ENCODE assay signal across 21 cellular contexts in genomic region chr11:66368484-66368883, GRCh38. TPM values are rescaled to one million over a fixed set of nuclear protein-coding genes. Genes with fewer than 3 reads are reported as not detected.
DNase-seq lines count a peak whose midpoint lies in the region; ATAC-seq and TF ChIP-seq lines count a peak whose summit lies in the region.
"Had no signal": no experiment of that assay in that cellular context is flagged by ENCODE, and none has a peak within 500 bp of the region (broad histone marks: within the 10 kb centered on the region; RNA-seq: fewer than 3 reads in every experiment).

No MANE protein-coding gene starts in this region.

- peaks cover 21% of the 10 kb centered on the region for H3K36me3 Mint-ChIP-seq in stimulated activated effector memory CD8-positive, alpha-beta T cell treated with anti-CD3 and anti-CD28 coated beads, Interleukin-12 subunit alpha, Interleukin-12 subunit beta, amount 100 ng/mL, for 72 hours
- H3K36me3 Mint-ChIP-seq: activated CD8-positive, alpha-beta memory T cell treated with anti-CD3 and anti-CD28 coated beads, Interleukin-2, amount 10 ng/mL, durations not matched to agents 7 days and 5 days had no signal

- H3K79me2 ChIP-seq in HCT116 (ENCODE audit: insufficient read depth, low read length) (peaks cover 40% of the 10 kb centered on the region), hepatocyte (peaks cover 4% of the 10 kb centered on the region)

- H3K27ac ChIP-seq in HCT116 (ENCODE audit: low read depth, low read length) (peak overlapping the region; percentile 24; the same call in 1 of the 2 replicates), hepatocyte (no peak overlapping the region)
- H3K27ac ChIP-seq: left lung, testis had no signal

- TF ChIP-seq RAD21 in HCT116 (IDR thresholded peaks at IDR 0.05; ENCODE audit: low read depth) = no peak

- H3K27ac Mint-ChIP-seq in stimulated activated effector memory CD8-positive, alpha-beta T cell treated with anti-CD3 and anti-CD28 coated beads, Interleukin-12 subunit alpha, Interleukin-12 subunit beta, amount 100 ng/mL, for 72 hours = peak overlapping the region; percentile 60
- H3K27ac Mint-ChIP-seq: activated CD8-positive, alpha-beta memory T cell treated with anti-CD3 and anti-CD28 coated beads, Interleukin-2, amount 10 ng/mL, durations not matched to agents 7 days and 5 days; activated naive CD8-positive, alpha-beta T cell treated with anti-CD3 and anti-CD28 coated beads for 36 hours had no signal

- H3K27me3 ChIP-seq in HCT116 (ENCODE audit: insufficient read depth, low read length) (no peaks in the 10 kb centered on the region), hepatocyte (no peaks in the 10 kb centered on the region)
- H3K27me3 ChIP-seq: testis had no signal

- H3K36me3 ChIP-seq in HCT116 (ENCODE audit: control insufficient read depth in 1 of 2, insufficient read depth in 2 of 2, low read length in 2 of 2) (peaks cover 30 to 48% of the 10 kb centered on the region in 2 experiments), hepatocyte (replicated peaks; ENCODE audit: insufficient read depth, low read depth) (no peaks in the 10 kb centered on the region)

- RAD21 ChIA-PET in HCT116 (lab: Charles Lee; ENCODE audit: low non-redundant PET in 1 of 2, low total read pairs in 2 of 2, uncharacterized antibody in 2 of 2, unreplicated experiment in 2 of 2) = no interaction called here

- TF ChIP-seq CTCF in HCT116 (IDR thresholded peaks at IDR 0.05 in 2 of 3, conservative IDR thresholded peaks at IDR 0.05 in 1 of 3; ENCODE audit: borderline replicate concordance in 1 of 3, insufficient read depth in 1 of 3, low read depth in 2 of 3, low read length in 2 of 3) (no peak), hepatocyte (IDR thresholded peaks at IDR 0.05; ENCODE audit: poor library complexity) (no peak)

- no peak for ATAC-seq in HCT116
- ATAC-seq in stimulated activated effector memory CD8-positive, alpha-beta T cell treated with anti-CD3 and anti-CD28 coated beads, Interleukin-12 subunit alpha, Interleukin-12 subunit beta, amount 100 ng/mL, for 72 hours = no peak
- ATAC-seq in GM21576 (IDR thresholded peaks at IDR 0.05; ENCODE audit: unreplicated experiment) = no peak
- ATAC-seq: activated CD8-positive, alpha-beta memory T cell treated with anti-CD3 and anti-CD28 coated beads, Interleukin-2, amount 10 ng/mL, durations not matched to agents 7 days and 5 days; left lung; stimulated activated naive B cell treated with anti-CD40 and anti-IgM and Interleukin-4, amounts not matched to agents 10 μg/mL and 1 μg/mL and 100 μg/mL, for 72 hours had no signal

- intact Hi-C loops in HCT116 (cut with micrococcal nuclease) = no loop called here

- H3K4me1 ChIP-seq in HCT116 (ENCODE audit: control insufficient read depth in 1 of 2, insufficient read depth in 2 of 2, low read length in 2 of 2) (peaks cover 15 to 31% of the 10 kb centered on the region in 2 experiments), hepatocyte (ENCODE audit: insufficient read depth) (peaks cover 16% of the 10 kb centered on the region)

- H3K4me3 Mint-ChIP-seq in stimulated activated effector memory CD8-positive, alpha-beta T cell treated with anti-CD3 and anti-CD28 coated beads, Interleukin-12 subunit alpha, Interleukin-12 subunit beta, amount 100 ng/mL, for 72 hours = no peak overlapping the region
- H3K4me3 Mint-ChIP-seq: activated CD8-positive, alpha-beta memory T cell treated with anti-CD3 and anti-CD28 coated beads, Interleukin-2, amount 10 ng/mL, durations not matched to agents 7 days and 5 days; activated naive CD8-positive, alpha-beta T cell treated with anti-CD3 and anti-CD28 coated beads for 36 hours; stimulated activated naive B cell treated with anti-CD40 and anti-IgM and Interleukin-4, amounts not matched to agents 10 μg/mL and 1 μg/mL and 100 μg/mL, for 72 hours had no signal

- 97% methylated on average over 5 of the region's 6 CpGs for WGBS in hepatocyte (ENCODE audit: low lambda C conversion rate, missing lambda C conversion rate)

- no peaks in the 10 kb centered on the region for H3K9me3 Mint-ChIP-seq in stimulated activated effector memory CD8-positive, alpha-beta T cell treated with anti-CD3 and anti-CD28 coated beads, Interleukin-12 subunit alpha, Interleukin-12 subunit beta, amount 100 ng/mL, for 72 hours
- H3K9me3 Mint-ChIP-seq: activated naive CD8-positive, alpha-beta T cell treated with anti-CD3 and anti-CD28 coated beads for 36 hours; stimulated activated naive B cell treated with anti-CD40 and anti-IgM and Interleukin-4, amounts not matched to agents 10 μg/mL and 1 μg/mL and 100 μg/mL, for 72 hours had no signal

- no peak overlapping the region for H3K9ac ChIP-seq in HCT116 (ENCODE audit: low read length)

- H3K9me3 ChIP-seq in HCT116 (ENCODE audit: control insufficient read depth in 1 of 2, insufficient read depth in 1 of 2, low read depth in 1 of 2, low read length in 2 of 2) = no peaks in the 10 kb centered on the region
- no peaks in the 10 kb centered on the region for H3K9me3 ChIP-seq in hepatocyte (ENCODE audit: low read depth)
- H3K9me3 ChIP-seq: left lung, testis had no signal

- POLR2A ChIA-PET in HCT116 (lab: Charles Lee) = no interaction called here

- no TSS peak for BruUV-seq in HCT116 (replicated peaks; lab: Mats Ljungman, UMichigan)

- H4K20me1 ChIP-seq in HCT116 (ENCODE audit: insufficient read depth) = no peaks in the 10 kb centered on the region
- no peaks in the 10 kb centered on the region for H4K20me1 ChIP-seq in hepatocyte (ENCODE audit: insufficient read depth, poor library complexity, severe bottlenecking)

- H3K9me2 ChIP-seq in HCT116 (ENCODE audit: insufficient read depth) (no peaks in the 10 kb centered on the region), hepatocyte (replicated peaks; ENCODE audit: insufficient read depth) (no peaks in the 10 kb centered on the region)

- CTCF ChIA-PET in HCT116 (lab: Charles Lee) = no interaction called here

- no peak overlapping the region for H3K4me2 ChIP-seq in HCT116 (ENCODE audit: low read length)
- no peak overlapping the region for H3K4me2 ChIP-seq in hepatocyte

- H3K4me3 ChIP-seq in HCT116 (replicated peaks in 1 of 2; ENCODE audit: low read depth in 1 of 2, low read length in 2 of 2) (no peak overlapping the region), hepatocyte (no peak overlapping the region)
- H3K4me3 ChIP-seq: left lung, testis had no signal

- no peak for DNase-seq in HCT116 (ENCODE audit: low read depth, low spot score)
- DNase-seq in hepatocyte (ENCODE audit: low spot score) = peak; percentile 5
- DNase-seq in stimulated activated effector memory CD8-positive, alpha-beta T cell treated with anti-CD3 and anti-CD28 coated beads, Interleukin-12 subunit alpha, Interleukin-12 subunit beta, amount 100 ng/mL, for 72 hours (ENCODE audit: low spot score in 2 of 2) = no peak
- no peak for DNase-seq in AG20443 (ENCODE audit: low spot score)
- DNase-seq: activated CD4-positive, alpha-beta T cell treated with anti-CD3 and anti-CD28 coated beads for 48 hours; activated CD8-positive, alpha-beta memory T cell treated with anti-CD3 and anti-CD28 coated beads, Interleukin-2, amount 10 ng/mL, durations not matched to agents 7 days and 5 days; activated naive CD8-positive, alpha-beta T cell treated with anti-CD3 and anti-CD28 coated beads for 36 hours; AML-193; cerebellar nuclear complex; DMS79 treated with DMSO at 0.1 percent for 48 hours; KG1; NCI-H1436; NCI-H510A treated with DMSO at 0.1 percent for 48 hours; small intestine; stimulated activated naive B cell treated with anti-CD40 and anti-IgM and Interleukin-4, amounts not matched to agents 10 μg/mL and 1 μg/mL and 100 μg/mL, for 72 hours; testis had no signal

- no peak for TF ChIP-seq POLR2A in HCT116 (IDR thresholded peaks at IDR 0.05; ENCODE audit: borderline replicate concordance, extremely low read depth, insufficient read depth, insufficient read length)

- H3K4me1 Mint-ChIP-seq in stimulated activated effector memory CD8-positive, alpha-beta T cell treated with anti-CD3 and anti-CD28 coated beads, Interleukin-12 subunit alpha, Interleukin-12 subunit beta, amount 100 ng/mL, for 72 hours = peaks cover 24% of the 10 kb centered on the region

- H2AFZ ChIP-seq in HCT116 (ENCODE audit: low read depth, low read length, poor library complexity, severe bottlenecking) = no peak overlapping the region
- H2AFZ ChIP-seq in hepatocyte = no peak overlapping the region

TF ChIP-seq in HCT116, 20 proteins besides CTCF, POLR2A, EP300 and RAD21:
- TF ChIP-seq ELF1 (IDR thresholded peaks at IDR 0.05; ENCODE audit: borderline replicate concordance, low read depth) (no peak), EZH2 (IDR thresholded peaks at IDR 0.05) (no peak), ZBTB33 (IDR thresholded peaks at IDR 0.05; ENCODE audit: extremely low read depth, insufficient replicate concordance, low read length) (no peak)

RNA-seq across cellular contexts. Expression of gene SLC29A2, which starts 3.1 kb away (rescaled TPM):
- 39.7 TPM for total RNA-seq in HCT116 (2021; ENCODE audit: unreplicated experiment)
- 24.1 and 26.8 TPM in 2 replicates for polyA plus RNA-seq in HCT116 (2012)
- total RNA-seq in hepatocyte = 7.4 and 11.3 TPM in 2 replicates
- 20.2 and 27.1 TPM in 2 replicates for polyA plus RNA-seq in hepatocyte

RNA-seq across cellular contexts. Expression of gene B4GAT1, which starts 21.1 kb away (rescaled TPM):
- 6.7 TPM for total RNA-seq in HCT116 (2021; ENCODE audit: unreplicated experiment)
- polyA plus RNA-seq in HCT116 (2012) = 4.6 and 6.1 TPM in 2 replicates
- 41.5 and 41.9 TPM in 2 replicates for total RNA-seq in hepatocyte
- 37.4 and 40.8 TPM in 2 replicates for polyA plus RNA-seq in hepatocyte

RNA-seq across cellular contexts. Expression of gene BRMS1, which starts 23.6 kb away (rescaled TPM):
- total RNA-seq in HCT116 (2021; ENCODE audit: unreplicated experiment) = 42.1 TPM
- 32.8 and 37.7 TPM in 2 replicates for polyA plus RNA-seq in HCT116 (2012)
- 34.5 and 39.7 TPM in 2 replicates for total RNA-seq in hepatocyte
- 48.6 and 54.0 TPM in 2 replicates for polyA plus RNA-seq in hepatocyte

RNA-seq across cellular contexts. Expression of gene RIN1, which starts 32.2 kb away (rescaled TPM):
- total RNA-seq in HCT116 (2021; ENCODE audit: unreplicated experiment) (38.7 TPM), hepatocyte (4.3 and 6.2 TPM in 2 replicates)
- 39.8 and 41.0 TPM in 2 replicates for polyA plus RNA-seq in HCT116 (2012)
- 9.5 and 12.8 TPM in 2 replicates for polyA plus RNA-seq in hepatocyte

RNA-seq across cellular contexts. Expression of gene CD248, which starts 51.6 kb away (rescaled TPM):
- total RNA-seq in HCT116 (2021; ENCODE audit: unreplicated experiment) (0.32 TPM), hepatocyte (19.9 and 24.6 TPM in 2 replicates)
- polyA plus RNA-seq in HCT116 (2012) = not detected in 2 replicates
- 210 and 250 TPM in 2 replicates for polyA plus RNA-seq in hepatocyte
- total RNA-seq: pulmonary artery endothelial cell, SK-MEL-5 had no signal
- polyA plus RNA-seq: neural cell had no signal
